11 cellular contexts compared by ENCODE assay signal in genomic region chr12:78898416-78898815, GRCh38. TPM values are rescaled to one million over a fixed set of nuclear protein-coding genes. Genes with fewer than 3 reads are reported as not detected.
DNase-seq lines count a peak whose midpoint lies in the region; ATAC-seq, FAIRE-seq and TF ChIP-seq lines count a peak whose summit lies in the region.
"Had no signal": no experiment of that assay in that cellular context is flagged by ENCODE, and none has a peak within 500 bp of the region (broad histone marks: within the 10 kb centered on the region; RNA-seq: fewer than 3 reads in every experiment).

No MANE protein-coding gene starts in this region.

- in situ Hi-C loops in GM23248 (cut with MboI), result no loop called here

- H2AFZ ChIP-seq in GM23248 (no peak overlapping the region), endothelial cell of umbilical vein (ENCODE audit: low read depth, low read length) (no peak overlapping the region)

- H3K9me3 Mint-ChIP-seq in stimulated activated naive B cell treated with anti-CD40 and anti-IgM and Interleukin-4, amounts not matched to agents 10 μg/mL and 1 μg/mL and 100 μg/mL, for 72 hours, result no peaks in the 10 kb centered on the region
- H3K9me3 Mint-ChIP-seq: stimulated activated naive CD8-positive, alpha-beta T cell treated with anti-CD3 and anti-CD28 coated beads, Interleukin-15, Interleukin-2, amounts not matched to agents 100 ng/mL and 50 ng/mL, for 24 hours had no signal

- H3K4me3 ChIP-seq in GM23248, result no peak overlapping the region
- no peak overlapping the region for H3K4me3 ChIP-seq in endothelial cell of umbilical vein (replicated peaks in 1 of 3; ENCODE audit: insufficient read depth in 1 of 3, low read depth in 1 of 3, low read length in 3 of 3)
- no peak overlapping the region for H3K4me3 ChIP-seq in upper lobe of left lung

- peaks cover 5% of the 10 kb centered on the region; the same call in 1 of the 2 replicates for H3K9me2 ChIP-seq in GM23248 (ENCODE audit: insufficient read depth)

- H3F3A ChIP-seq in GM23248 (ENCODE audit: insufficient read depth), result no peaks in the 10 kb centered on the region

- no peaks in the 10 kb centered on the region for H3K9me3 ChIP-seq in GM23248 (ENCODE audit: low read depth)
- H3K9me3 ChIP-seq in endothelial cell of umbilical vein (replicated peaks; ENCODE audit: control insufficient read depth, insufficient read depth, low read length), result no peaks in the 10 kb centered on the region
- H3K9me3 ChIP-seq in upper lobe of left lung, result no peaks in the 10 kb centered on the region

- TF ChIP-seq EP300 in upper lobe of left lung (IDR thresholded peaks at IDR 0.05), result no peak

- ATAC-seq in upper lobe of left lung (ENCODE audit: low FRiP score in 2 of 2), result no peak
- no peak for ATAC-seq in stimulated activated naive B cell treated with anti-CD40 and anti-IgM and Interleukin-4, amounts not matched to agents 10 μg/mL and 1 μg/mL and 100 μg/mL, for 72 hours (replicated peaks)

- intact Hi-C loops in endothelial cell of umbilical vein (cut with micrococcal nuclease) (no loop called here), posterior cingulate gyrus (cut with DNase I) (no loop called here)

- no peaks in the 10 kb centered on the region for H3K27me3 Mint-ChIP-seq in stimulated activated naive B cell treated with anti-CD40 and anti-IgM and Interleukin-4, amounts not matched to agents 10 μg/mL and 1 μg/mL and 100 μg/mL, for 72 hours
- H3K27me3 Mint-ChIP-seq: stimulated activated naive CD8-positive, alpha-beta T cell treated with anti-CD3 and anti-CD28 coated beads, Interleukin-15, Interleukin-2, amounts not matched to agents 100 ng/mL and 50 ng/mL, for 24 hours had no signal

- H3K4me2 ChIP-seq in GM23248 (ENCODE audit: unreplicated experiment), result no peak overlapping the region
- H3K4me2 ChIP-seq in endothelial cell of umbilical vein (ENCODE audit: insufficient read depth, low read length), result no peak overlapping the region

- TF ChIP-seq POLR2A in endothelial cell of umbilical vein (IDR thresholded peaks at IDR 0.05; ENCODE audit: low read depth, low read length) (no peak), upper lobe of left lung (IDR thresholded peaks at IDR 0.05) (no peak)

- no peak overlapping the region for H3K27ac Mint-ChIP-seq in stimulated activated naive B cell treated with anti-CD40 and anti-IgM and Interleukin-4, amounts not matched to agents 10 μg/mL and 1 μg/mL and 100 μg/mL, for 72 hours
- H3K27ac Mint-ChIP-seq: stimulated activated naive CD8-positive, alpha-beta T cell treated with anti-CD3 and anti-CD28 coated beads, Interleukin-15, Interleukin-2, amounts not matched to agents 100 ng/mL and 50 ng/mL, for 24 hours had no signal

- H3K36me3 Mint-ChIP-seq in stimulated activated naive B cell treated with anti-CD40 and anti-IgM and Interleukin-4, amounts not matched to agents 10 μg/mL and 1 μg/mL and 100 μg/mL, for 72 hours, result no peaks in the 10 kb centered on the region

- H3K4me1 Mint-ChIP-seq in stimulated activated naive B cell treated with anti-CD40 and anti-IgM and Interleukin-4, amounts not matched to agents 10 μg/mL and 1 μg/mL and 100 μg/mL, for 72 hours, result no peaks in the 10 kb centered on the region

- H3K27me3 ChIP-seq in GM23248 (replicated peaks; ENCODE audit: insufficient read depth) (no peaks in the 10 kb centered on the region), endothelial cell of umbilical vein (ENCODE audit: control insufficient read depth in 2 of 2, insufficient read depth in 2 of 2, low read length in 2 of 2) (no peaks in the 10 kb centered on the region), upper lobe of left lung (no peaks in the 10 kb centered on the region)

- H3K4me1 ChIP-seq in GM23248 (ENCODE audit: insufficient read depth) (no peaks in the 10 kb centered on the region), endothelial cell of umbilical vein (ENCODE audit: control insufficient read depth, extremely low read depth, insufficient read depth, low read length) (no peaks in the 10 kb centered on the region), upper lobe of left lung (no peaks in the 10 kb centered on the region)

- H3K9ac ChIP-seq in GM23248 (no peak overlapping the region), endothelial cell of umbilical vein (replicated peaks; ENCODE audit: extremely low read depth, insufficient read depth, low read length) (no peak overlapping the region)

- no peaks in the 10 kb centered on the region for H3K9me1 ChIP-seq in endothelial cell of umbilical vein (replicated peaks; ENCODE audit: control insufficient read depth, extremely low read depth, insufficient read depth, low read length)

- CTCF ChIA-PET in endothelial cell of umbilical vein (lab: Charles Lee), result no interaction called here

- H3K79me2 ChIP-seq in GM23248 (ENCODE audit: insufficient read depth) (no peaks in the 10 kb centered on the region), endothelial cell of umbilical vein (ENCODE audit: control insufficient read depth, insufficient read depth, low read length) (no peaks in the 10 kb centered on the region)

- H3K36me3 ChIP-seq in GM23248 (ENCODE audit: low read depth) (no peaks in the 10 kb centered on the region), endothelial cell of umbilical vein (ENCODE audit: control insufficient read depth in 2 of 2, extremely low read depth in 1 of 2, insufficient read depth in 2 of 2, low read length in 2 of 2) (no peaks in the 10 kb centered on the region), upper lobe of left lung (no peaks in the 10 kb centered on the region)

- no peak for TF ChIP-seq CTCF in endothelial cell of umbilical vein (IDR thresholded peaks at IDR 0.05; ENCODE audit: extremely low read depth in 1 of 2, insufficient read depth in 1 of 2, low read depth in 1 of 2, low read length in 2 of 2)
- TF ChIP-seq CTCF in upper lobe of left lung (IDR thresholded peaks at IDR 0.05), result no peak

- FAIRE-seq in endothelial cell of umbilical vein (lab: Jason Lieb, UNC) (no peak), urothelium cell line (lab: Jason Lieb, UNC) (no peak)
- FAIRE-seq: HTR-8/SVneo had no signal

- H3K4me3 Mint-ChIP-seq in stimulated activated naive B cell treated with anti-CD40 and anti-IgM and Interleukin-4, amounts not matched to agents 10 μg/mL and 1 μg/mL and 100 μg/mL, for 72 hours, result no peak overlapping the region
- H3K4me3 Mint-ChIP-seq: stimulated activated naive CD8-positive, alpha-beta T cell treated with anti-CD3 and anti-CD28 coated beads, Interleukin-15, Interleukin-2, amounts not matched to agents 100 ng/mL and 50 ng/mL, for 24 hours had no signal

- 79 to 93% methylated on average over 1 of the region's 1 CpG for WGBS in GM23248 (ENCODE audit: low coverage in 1 of 2, low lambda C conversion rate in 2 of 2, missing lambda C conversion rate in 2 of 2), 2 experiments
- 80 to 94% methylated on average over 1 of the region's 1 CpG for WGBS in upper lobe of left lung, 2 donors

- POLR2A ChIA-PET in endothelial cell of umbilical vein (lab: Charles Lee), result no interaction called here

- dilution Hi-C loops in endothelial cell of umbilical vein (cut with MboI; ENCODE audit: extremely low pct_ligation_motif_present, low sequenced_read_pairs), result no loop called here

- H4K20me1 ChIP-seq in GM23248 (ENCODE audit: insufficient read depth) (no peaks in the 10 kb centered on the region), endothelial cell of umbilical vein (replicated peaks; ENCODE audit: control insufficient read depth, extremely low read depth, insufficient read depth, low read length) (no peaks in the 10 kb centered on the region)

- H3K27ac ChIP-seq in GM23248, result no peak overlapping the region
- no peak overlapping the region for H3K27ac ChIP-seq in endothelial cell of umbilical vein (ENCODE audit: insufficient read depth, low read depth, low read length)
- no peak overlapping the region for H3K27ac ChIP-seq in upper lobe of left lung

- DNase-seq in GM23248 (peak; percentile 26), NCI-H2171 (lab: John Stamatoyannopoulos, UW) (peak; percentile 81), endothelial cell of umbilical vein (ENCODE audit: low read depth, low spot score) (peak; percentile 37), posterior cingulate gyrus (peak in 9 of 10 donors; percentile 20 to 89 (median 60)), urothelium cell line (ENCODE audit: low spot score) (no peak), upper lobe of left lung (no peak)
- DNase-seq in activated naive CD4-positive, alpha-beta T cell treated with Interleukin-2 at 50 U/mL for 16 hours, result no peak
- no peak for DNase-seq in stimulated activated naive B cell treated with anti-CD40 and anti-IgM and Interleukin-4, amounts not matched to agents 10 μg/mL and 1 μg/mL and 100 μg/mL, for 72 hours
- DNase-seq: OCI-M1 had no signal

- no TSS peak for BruUV-seq in endothelial cell of umbilical vein (replicated peaks; lab: Mats Ljungman, UMichigan)

TF ChIP-seq in endothelial cell of umbilical vein, 7 proteins besides CTCF, POLR2A, EP300 and RAD21:
- no peak for TF ChIP-seq EZH2 (IDR thresholded peaks at IDR 0.05; ENCODE audit: borderline replicate concordance, low read depth, low read length, severe bottlenecking)
- no peak for TF ChIP-seq MAX (IDR thresholded peaks at IDR 0.05; ENCODE audit: insufficient read depth, insufficient read length)
- TF ChIP-seq FOS (IDR thresholded peaks at IDR 0.05; ENCODE audit: borderline replicate concordance, insufficient read depth, low read length), result no peak
- no peak for TF ChIP-seq POLR2AphosphoS5 (IDR thresholded peaks at IDR 0.05; ENCODE audit: insufficient read depth, low read depth, low read length)
- no peak for TF ChIP-seq MYC (IDR thresholded peaks at IDR 0.05; ENCODE audit: low read depth, low read length)
- no peak for TF ChIP-seq GATA2 (IDR thresholded peaks at IDR 0.05; ENCODE audit: insufficient read depth, insufficient read length, low read depth, low read length)
- TF ChIP-seq JUN (IDR thresholded peaks at IDR 0.05; ENCODE audit: borderline replicate concordance, insufficient read depth, insufficient read length, low read depth), result no peak

RNA-seq across cellular contexts. Expression of gene SYT1, which starts 33.8 kb away (rescaled TPM):
- total RNA-seq in GM23248 (2014; rRNA removed; shearing (Covaris generic)), result 2.4 and 3.0 TPM in 2 replicates
- polyA plus RNA-seq in GM23248 (2016; fragmentation: Nextera tagmentation; extraction: Ambion mirVana) (1.7 and 2.3 TPM in 2 replicates), endothelial cell of umbilical vein (2.6 and 3.2 TPM in 2 replicates)
- total RNA-seq in endothelial cell of umbilical vein (15.3 and 18.8 TPM in 2 replicates), upper lobe of left lung (under 1 TPM in 3 of 6 donors, not detected in 3; 0.52 to 0.67 (median 0.59) TPM)
- polyA plus RNA-seq in endothelial cell of umbilical vein (2011; cell fraction: cytosol; rRNA removed), result 3.3 and 3.8 TPM in 2 replicates
- polyA plus RNA-seq in endothelial cell of umbilical vein (2011; cell fraction: nucleus; rRNA removed), result 5.2 and 5.6 TPM in 2 replicates
- 6.9 and 8.6 TPM in 2 replicates for polyA plus RNA-seq in endothelial cell of umbilical vein (2012)
- polyA minus RNA-seq in endothelial cell of umbilical vein, result 7.4 and 8.6 TPM in 2 replicates
- not detected for polyA minus RNA-seq in endothelial cell of umbilical vein (2011; cell fraction: cytosol; rRNA and poly(A)+ RNA removed)
- polyA minus RNA-seq in endothelial cell of umbilical vein (2011; cell fraction: nucleus; rRNA and poly(A)+ RNA removed), result 19.7 and 20.4 TPM in 2 replicates

Comparison
In these comparisons a context has a peak if more than half of its experiments do, and no peak if none do; other contexts are left out.
1. DNase-seq: peak in GM23248 (single experiment), NCI-H2171 (single experiment), endothelial cell of umbilical vein (single experiment) and posterior cingulate gyrus (9 of 10); none in urothelium cell line (single experiment), upper lobe of left lung (0 of 2), activated naive CD4-positive, alpha-beta T cell treated with Interleukin-2 at 50 U/mL for 16 hours (single experiment) and stimulated activated naive B cell treated with anti-CD40 and anti-IgM and Interleukin-4, amounts not matched to agents 10 μg/mL and 1 μg/mL and 100 μg/mL, for 72 hours (single experiment).